8 cellular contexts compared by ENCODE assay signal in the genomic region with DNA sequence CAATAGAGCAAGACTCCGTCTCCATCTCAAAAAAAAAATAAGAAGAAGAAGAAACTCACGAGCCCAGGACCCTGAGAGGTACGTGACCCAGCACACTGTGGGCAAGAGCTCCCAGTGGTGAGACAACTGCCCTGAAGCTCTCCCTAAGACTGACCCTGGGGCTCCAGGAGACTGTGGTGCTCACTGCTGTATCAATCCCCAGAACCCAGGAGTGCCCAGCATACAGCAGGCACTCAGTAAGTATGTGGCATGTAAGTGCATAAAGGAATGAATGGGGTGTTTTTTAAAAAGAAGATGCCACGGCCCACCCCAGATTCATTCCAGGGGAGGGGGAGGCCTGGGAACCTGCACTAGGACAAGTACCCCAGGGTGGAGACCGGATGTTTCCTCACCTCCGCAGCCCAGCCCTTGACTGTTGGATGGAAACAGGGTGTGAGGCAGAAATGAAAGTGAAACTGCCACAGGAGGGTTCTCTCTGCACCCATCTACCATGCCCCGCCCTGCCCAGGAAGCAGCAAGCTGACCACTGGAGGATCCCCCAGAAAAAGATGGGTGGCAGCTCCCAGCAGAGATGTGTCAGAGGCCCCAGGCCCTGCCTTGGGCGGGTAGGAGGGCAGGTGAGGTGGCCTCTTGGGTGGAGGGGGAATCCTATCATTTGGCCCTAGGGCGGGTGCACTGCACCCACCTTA. TPM values are rescaled to one million over a fixed set of nuclear protein-coding genes. Genes with fewer than 3 reads are reported as not detected.
DNase-seq lines count a peak whose midpoint lies in the region; ATAC-seq and TF ChIP-seq lines count a peak whose summit lies in the region.

No MANE protein-coding gene starts in this region.

- DNase-seq in Calu3: peak; percentile 16
- no peak for DNase-seq in esophagus squamous epithelium (lab: John Stamatoyannopoulos, UW)
- peak; percentile 40 for DNase-seq in stimulated activated CD8-positive, alpha-beta memory T cell treated with anti-CD3 and anti-CD28 coated beads, Interleukin-4, amount 100 ng/mL, for 24 hours (ENCODE audit: low read depth)
- DNase-seq in HFFc6: no peak
- DNase-seq in NCI-H2081 treated with DMSO at 0.1 percent for 48 hours (lab: John Stamatoyannopoulos, UW): no peak

- H3K27me3 Mint-ChIP-seq in Calu3 (ENCODE audit: unreplicated experiment) (no peaks in the 10 kb centered on the region), HFFc6 (ENCODE audit: insufficient read depth) (peaks cover 1% of the 10 kb centered on the region)

- no peak for TF ChIP-seq CTCF in Calu3 (IDR thresholded peaks at IDR 0.05; ENCODE audit: unreplicated experiment)
- TF ChIP-seq CTCF in esophagus squamous epithelium (IDR thresholded peaks at IDR 0.05): no peak
- no peak for TF ChIP-seq CTCF in HFFc6 (IDR thresholded peaks at IDR 0.05)

- H3K4me1 ChIP-seq in esophagus squamous epithelium: peaks cover 35 to 77% (median 36%) of the 10 kb centered on the region in 3 donors

- H3K36me3 ChIP-seq in esophagus squamous epithelium: no peaks in the 10 kb centered on the region

- peak; percentile 90 for ATAC-seq in GM19467 (IDR thresholded peaks at IDR 0.05; ENCODE audit: unreplicated experiment)
- peak; percentile 88 for ATAC-seq in HG03520 (IDR thresholded peaks at IDR 0.05; ENCODE audit: unreplicated experiment)
- ATAC-seq in activated CD4-positive, CD25-positive, alpha-beta regulatory T cell treated with anti-CD3 and anti-CD28 coated beads, Interleukin-2, amount 50 U/mL, for 24 hours: peak; percentile 98 to 99

- H3K4me3 ChIP-seq in esophagus squamous epithelium: peak overlapping the region in 2 of 4 donors; percentile 3 to 41

- no peaks in the 10 kb centered on the region for H3K27me3 ChIP-seq in esophagus squamous epithelium

- H3K9me3 Mint-ChIP-seq in Calu3 (ENCODE audit: low read depth, unreplicated experiment) (no peaks in the 10 kb centered on the region), HFFc6 (no peaks in the 10 kb centered on the region)

- no peak overlapping the region for H3K27ac Mint-ChIP-seq in Calu3 (ENCODE audit: unreplicated experiment)
- H3K27ac Mint-ChIP-seq in HFFc6: no peak overlapping the region

- H3K27ac ChIP-seq in esophagus squamous epithelium: peak overlapping the region; percentile 22 to 58 (median 42)

- CTCF ChIA-PET in Calu3 (lab: Charles Lee): interaction anchor here (0.5 to 0.8 kb wide), 2 partner anchors 10 to 28 kb away, joined by 4 read pairs; no protein-coding TSS in a partner anchor

- peaks cover 15% of the 10 kb centered on the region for H3K4me1 Mint-ChIP-seq in Calu3 (ENCODE audit: low read depth, unreplicated experiment)
- H3K4me1 Mint-ChIP-seq in HFFc6 (ENCODE audit: low read depth): 0 out of 2 replicates have a peak, but pooled peaks cover 6% of the 10 kb centered on the region

- no peak for TF ChIP-seq POLR2A in esophagus squamous epithelium (IDR thresholded peaks at IDR 0.05)

- BruUV-seq in Calu3 (replicated peaks; lab: Mats Ljungman, UMichigan): no TSS peak

- intact Hi-C loops in Calu3 (cut with micrococcal nuclease; ENCODE audit: unreplicated experiment) (no loop called here), esophagus squamous epithelium (cut with DNase I) (no loop called here)

- no peaks in the 10 kb centered on the region for H3K9me3 ChIP-seq in esophagus squamous epithelium

- H3K36me3 Mint-ChIP-seq in Calu3 (ENCODE audit: insufficient read depth, unreplicated experiment) (no peaks in the 10 kb centered on the region), HFFc6 (ENCODE audit: low read depth) (no peaks in the 10 kb centered on the region)

- whole genome bisulfite sequencing in esophagus squamous epithelium, 2 donors: 46 to 64% methylated on average over 6 of the region's 9 CpGs

- H3K4me3 Mint-ChIP-seq in Calu3 (ENCODE audit: low read depth, unreplicated experiment) (no peak overlapping the region), HFFc6 (no peak overlapping the region; the same call in 1 of the 2 replicates)

RNA-seq across cellular contexts. Expression of a gene that starts 12.2 kb away (rescaled TPM):
- 94.3 and 109 TPM in 2 replicates for total RNA-seq in Calu3 (2022)
- 10 to 100 TPM; 14.2 to 34.5 (median 25.8) TPM for total RNA-seq in esophagus squamous epithelium
- total RNA-seq in HFFc6 (2021; fragmentation: NEBNext Ultra II Directional; extraction: Animal tissue kit (Norgen Biotek cat#: 25700)): 10 to 100 TPM; 27.3 to 38.1 (median 32.4) TPM

Comparison
In these comparisons a context has a peak if more than half of its experiments do, and no peak if none do; other contexts are left out.
1. DNase-seq: peak in Calu3 (single experiment) and stimulated activated CD8-positive, alpha-beta memory T cell treated with anti-CD3 and anti-CD28 coated beads, Interleukin-4, amount 100 ng/mL, for 24 hours (single experiment); none in esophagus squamous epithelium (single experiment), HFFc6 (single experiment) and NCI-H2081 treated with DMSO at 0.1 percent for 48 hours (single experiment).
2. Peak in every context shown above with its lines, with median percentiles within 50 percentile points of each other: ATAC-seq.